ENCODE assay signal across 9 cellular contexts in the genomic region with DNA sequence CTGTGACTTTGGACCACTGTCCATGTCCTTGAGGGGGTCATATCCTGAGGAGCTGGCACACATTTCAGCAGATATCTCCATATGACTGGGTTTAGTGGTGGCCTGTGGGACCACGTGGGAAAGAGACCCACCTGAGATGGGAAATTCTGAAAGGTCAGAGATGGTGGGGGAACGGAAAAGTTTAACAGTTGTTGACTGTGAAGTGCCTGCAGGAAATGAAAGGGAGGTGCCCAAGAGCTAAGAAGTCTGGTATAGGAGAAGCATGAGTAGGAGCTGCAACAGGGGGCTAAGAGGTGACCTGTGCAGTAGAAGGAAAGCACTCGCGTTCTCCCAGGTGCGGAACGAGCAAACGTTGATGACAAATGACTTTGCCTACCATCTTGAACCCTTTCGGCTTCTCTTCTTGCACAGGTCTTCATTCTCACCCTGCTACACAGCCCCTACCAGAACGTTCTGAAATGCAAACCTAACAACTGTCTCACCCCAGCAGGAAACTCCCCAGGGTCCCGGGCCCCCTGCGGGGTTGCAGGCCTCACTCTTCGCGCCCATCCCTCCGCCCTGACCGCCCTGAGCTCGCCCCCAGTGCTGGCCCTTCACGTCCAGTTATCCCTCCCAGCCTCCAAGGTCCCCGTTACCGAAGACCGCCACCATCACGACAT. TPM values are rescaled to one million over a fixed set of nuclear protein-coding genes. Genes with fewer than 3 reads are reported as not detected.
A peak's percentile ranks its signal among the peaks of the same experiment; 100 is the strongest.
DNase-seq lines count a peak whose midpoint lies in the region; ATAC-seq and TF ChIP-seq lines count a peak whose summit lies in the region.
"Had no signal": no experiment of that assay in that cellular context is flagged by ENCODE, and none has a peak within 500 bp of the region (broad histone marks: within the 10 kb centered on the region; RNA-seq: fewer than 3 reads in every experiment).

No MANE protein-coding gene starts in this region.

- peaks cover 9% of the 10 kb centered on the region for H3K36me3 Mint-ChIP-seq in activated CD8-positive, alpha-beta T cell treated with anti-CD3 and anti-CD28 coated beads, Interleukin-2, amount 10 ng/mL, durations not matched to agents 7 days and 5 days (ENCODE audit: low read depth)

- no peaks in the 10 kb centered on the region for H3K27me3 Mint-ChIP-seq in activated CD8-positive, alpha-beta T cell treated with anti-CD3 and anti-CD28 coated beads, Interleukin-2, amount 10 ng/mL, durations not matched to agents 7 days and 5 days (ENCODE audit: low read depth)

- ATAC-seq in GM21786 (IDR thresholded peaks at IDR 0.05; ENCODE audit: unreplicated experiment) (peak; percentile 2), GM18520 (IDR thresholded peaks at IDR 0.05; ENCODE audit: unreplicated experiment) (no peak)
- peak; percentile 18 for ATAC-seq in activated CD8-positive, alpha-beta T cell treated with anti-CD3 and anti-CD28 coated beads, Interleukin-2, amount 10 ng/mL, durations not matched to agents 7 days and 5 days

- peak overlapping the region; percentile 43 to 73 for H3K27ac ChIP-seq in right atrium auricular region
- H3K27ac ChIP-seq: SJSA1 had no signal

- CTCF ChIA-PET in activated CD8-positive, alpha-beta T cell treated with anti-CD3 and anti-CD28 coated beads, Interleukin-2, amount 10 ng/mL, durations not matched to agents 7 days and 5 days (lab: Charles Lee) = interaction anchor here (0.7 to 1.1 kb wide), 6 partner anchors 13 to 92 kb away, joined by 3 to 4 read pairs (median 3); no protein-coding TSS in a partner anchor

- H3K27ac Mint-ChIP-seq in activated CD8-positive, alpha-beta T cell treated with anti-CD3 and anti-CD28 coated beads, Interleukin-2, amount 10 ng/mL, durations not matched to agents 7 days and 5 days = peak overlapping the region; percentile 96

- peaks cover 0 to 16% of the 10 kb centered on the region in 2 donors for H3K4me1 ChIP-seq in right atrium auricular region
- H3K4me1 ChIP-seq: SJSA1 had no signal

- no peaks in the 10 kb centered on the region for H3K9me3 Mint-ChIP-seq in activated CD8-positive, alpha-beta T cell treated with anti-CD3 and anti-CD28 coated beads, Interleukin-2, amount 10 ng/mL, durations not matched to agents 7 days and 5 days (ENCODE audit: insufficient read depth)

- POLR2A ChIA-PET in activated CD8-positive, alpha-beta T cell treated with anti-CD3 and anti-CD28 coated beads, Interleukin-2, amount 10 ng/mL, durations not matched to agents 7 days and 5 days (lab: Charles Lee) = interaction anchor here (0.6 to 1.5 kb wide), 9 partner anchors 24 to 223 kb away, joined by 3 to 5 read pairs (median 3); partner anchors contain the start of gene HNRNPF

- peak; percentile 38 for DNase-seq in activated CD8-positive, alpha-beta T cell treated with anti-CD3 and anti-CD28 coated beads, Interleukin-2, amount 10 ng/mL, durations not matched to agents 7 days and 5 days
- DNase-seq in right atrium auricular region (ENCODE audit: low spot score) (no peak), dermis blood vessel endothelial cell (no peak), globus pallidus (ENCODE audit: low spot score) (no peak)
- DNase-seq in stimulated activated CD4-positive, alpha-beta T cell treated with anti-CD3 and anti-CD28 coated beads, Interleukin-4, amount 100 ng/mL, for 24 hours = peak; percentile 34
- no peak for DNase-seq in activated CD4-positive, CD25-positive, alpha-beta regulatory T cell treated with anti-CD3 and anti-CD28 coated beads, Interleukin-2, amount 50 U/mL, for 72 hours

- H3K4me1 Mint-ChIP-seq in activated CD8-positive, alpha-beta T cell treated with anti-CD3 and anti-CD28 coated beads, Interleukin-2, amount 10 ng/mL, durations not matched to agents 7 days and 5 days (ENCODE audit: low read depth) = peaks cover 38% of the 10 kb centered on the region

- H3K4me3 Mint-ChIP-seq in activated CD8-positive, alpha-beta T cell treated with anti-CD3 and anti-CD28 coated beads, Interleukin-2, amount 10 ng/mL, durations not matched to agents 7 days and 5 days = peak overlapping the region; percentile 96

- TF ChIP-seq CTCF in right atrium auricular region (IDR thresholded peaks at IDR 0.05) = no peak

- H3K27me3 ChIP-seq in right atrium auricular region = no peaks in the 10 kb centered on the region
- H3K27me3 ChIP-seq: SJSA1 had no signal

- H3K36me3 ChIP-seq in right atrium auricular region = no peaks in the 10 kb centered on the region
- H3K36me3 ChIP-seq: SJSA1 had no signal

- H3K9me3 ChIP-seq in right atrium auricular region = no peaks in the 10 kb centered on the region
- H3K9me3 ChIP-seq: SJSA1 had no signal

- H3K4me3 ChIP-seq in right atrium auricular region = peak overlapping the region; percentile 47 to 61
- H3K4me3 ChIP-seq: SJSA1 had no signal

RNA-seq across cellular contexts. Expression of gene FXYD4, which starts 9.8 kb away (rescaled TPM):
- total RNA-seq in activated CD8-positive, alpha-beta T cell treated with anti-CD3 and anti-CD28 coated beads, Interleukin-2, amount 10 ng/mL, durations not matched to agents 7 days and 5 days = not detected
- total RNA-seq in right atrium auricular region (not detected), dermis blood vessel endothelial cell (not detected in 2 replicates)
- total RNA-seq: SJSA1 had no signal

RNA-seq across cellular contexts. Expression of gene HNRNPF, which starts 47.3 kb away (rescaled TPM):
- total RNA-seq in activated CD8-positive, alpha-beta T cell treated with anti-CD3 and anti-CD28 coated beads, Interleukin-2, amount 10 ng/mL, durations not matched to agents 7 days and 5 days = 100 to 1,000 TPM; 512 to 515 TPM
- total RNA-seq in right atrium auricular region = 10 to 100 TPM; 57.8 to 78.7 TPM
- 280 and 325 TPM in 2 replicates for total RNA-seq in dermis blood vessel endothelial cell

Comparison
In these comparisons a context has a peak if more than half of its experiments do, and no peak if none do; other contexts are left out.
1. DNase-seq: peak in activated CD8-positive, alpha-beta T cell treated with anti-CD3 and anti-CD28 coated beads, Interleukin-2, amount 10 ng/mL, durations not matched to agents 7 days and 5 days (single experiment) and stimulated activated CD4-positive, alpha-beta T cell treated with anti-CD3 and anti-CD28 coated beads, Interleukin-4, amount 100 ng/mL, for 24 hours (single experiment); none in right atrium auricular region (single experiment), dermis blood vessel endothelial cell (single experiment), activated CD4-positive, CD25-positive, alpha-beta regulatory T cell treated with anti-CD3 and anti-CD28 coated beads, Interleukin-2, amount 50 U/mL, for 72 hours (single experiment) and globus pallidus (single experiment).